Comparison of ENCODE assay signal across 16 cellular contexts in the genomic region with DNA sequence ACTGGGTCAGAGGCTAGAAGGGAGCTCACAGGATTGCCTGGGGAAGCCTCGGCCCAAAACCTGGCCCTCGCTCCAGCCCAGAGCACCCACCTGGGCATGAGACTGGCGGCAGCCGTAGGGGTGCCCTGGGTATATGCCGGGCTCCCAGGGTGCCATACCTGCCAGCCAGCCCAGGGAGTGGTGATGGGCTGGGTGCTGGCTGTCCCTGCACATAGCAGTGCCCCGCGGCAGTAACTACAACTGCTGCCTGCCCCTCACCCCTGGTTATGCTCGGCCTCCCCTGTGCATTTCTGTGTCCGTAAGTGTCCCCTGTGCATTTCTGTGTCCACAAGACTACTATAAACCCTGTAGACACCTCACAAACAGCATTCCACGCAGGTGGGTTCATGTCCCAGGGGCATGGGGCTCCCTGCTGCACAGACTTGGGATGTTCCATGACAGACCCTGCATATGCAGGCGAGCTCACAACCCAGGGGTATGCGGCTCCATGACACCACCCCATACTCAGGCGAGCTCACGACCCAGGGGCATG. TPM values are rescaled to one million over a fixed set of nuclear protein-coding genes. Genes with fewer than 3 reads are reported as not detected.
DNase-seq lines count a peak whose midpoint lies in the region; TF ChIP-seq lines count a peak whose summit lies in the region.
"Had no signal": no experiment of that assay in that cellular context is flagged by ENCODE, and none has a peak within 500 bp of the region (broad histone marks: within the 10 kb centered on the region; RNA-seq: fewer than 3 reads in every experiment).

No MANE protein-coding gene starts in this region.

- H3K27me3 Mint-ChIP-seq in osteocyte (ENCODE audit: unreplicated experiment): no peaks in the 10 kb centered on the region

- H3K36me3 Mint-ChIP-seq in osteocyte (ENCODE audit: unreplicated experiment): peaks cover 23% of the 10 kb centered on the region

- H3K27ac ChIP-seq in RWPE1 (peak overlapping the region; percentile 66), layer of hippocampus (ENCODE audit: low read depth, low read length) (peak overlapping the region; percentile 85), temporal lobe (ENCODE audit: low read depth, low read length) (peak overlapping the region; percentile 94)
- H3K27ac ChIP-seq: BLaER1 treated with 17β-estradiol and CSF1 and Interleukin-3, amounts not matched to agents 10 nM and 100 nM had no signal

- CTCF ChIA-PET in RWPE1 (lab: Yijun Ruan, JAX): interaction anchor here (0.5 to 0.7 kb wide), 3 partner anchors 17 to 116 kb away, joined by 3 to 4 read pairs (median 3); no protein-coding TSS in a partner anchor

- no peaks in the 10 kb centered on the region for H3K9me3 Mint-ChIP-seq in osteocyte (ENCODE audit: unreplicated experiment)

- no peak for DNase-seq in RWPE1 (ENCODE audit: low spot score)
- DNase-seq in ecto neural progenitor cell (ENCODE audit: low spot score): peak; percentile 39
- no peak for DNase-seq in osteocyte (ENCODE audit: extremely low spot score, unreplicated experiment)
- DNase-seq in ACHN: no peak
- DNase-seq in NCI-H1105 treated with DMSO at 0.1 percent for 48 hours (lab: John Stamatoyannopoulos, UW): no peak
- no peak for DNase-seq in COR-L47 (lab: John Stamatoyannopoulos, UW)
- DNase-seq: activated CD4-positive, alpha-beta T cell treated with anti-CD3 and anti-CD28 coated beads, Interleukin-2, amount 50 U/mL, for 4 hours; DMS79; left colon; NCI-H187 treated with DMSO at 0.1 percent for 48 hours; SK-N-SH; stimulated activated CD4-positive, alpha-beta T cell treated with anti-CD3 and anti-CD28 coated beads, Interleukin-15, amount 100 ng/mL, for 24 hours had no signal

- no peak overlapping the region for H3K27ac Mint-ChIP-seq in osteocyte (ENCODE audit: unreplicated experiment)

- H3K4me3 Mint-ChIP-seq in osteocyte (ENCODE audit: unreplicated experiment): no peak overlapping the region

- POLR2A ChIA-PET in RWPE1 (lab: Yijun Ruan, JAX; ENCODE audit: low non-redundant PET): interaction anchor here (0.6 kb wide), 1 partner anchor 40 kb away, joined by 3 read pairs; no protein-coding TSS in a partner anchor

- TF ChIP-seq CTCF in RWPE1 (conservative IDR thresholded peaks at IDR 0.05; ENCODE audit: low read depth) (no peak), osteocyte (IDR thresholded peaks at IDR 0.05) (no peak)

- in situ Hi-C loops in ACHN (cut with HindIII; ENCODE audit: low pct_ligation_motif_present, low pct_unique_long_range_greater_than_20kb, low sequenced_read_pairs): no loop called here

- peaks cover 41% of the 10 kb centered on the region for H3K4me1 Mint-ChIP-seq in osteocyte (ENCODE audit: unreplicated experiment)

- no peaks in the 10 kb centered on the region for H3K27me3 ChIP-seq in layer of hippocampus (ENCODE audit: control insufficient read depth, insufficient read depth, low read length)

RNA-seq across cellular contexts. Expression of a gene that starts 5.8 kb away (rescaled TPM):
- total RNA-seq in temporal lobe: 6.1 TPM
- 17.5 and 18.9 TPM in 2 replicates for total RNA-seq in osteocyte

RNA-seq across cellular contexts. Expression of a gene that starts 34.6 kb away (rescaled TPM):
- total RNA-seq in temporal lobe (0.98 TPM), osteocyte (2.3 and 2.5 TPM in 2 replicates)
- total RNA-seq: epithelial cell of proximal tubule had no signal

RNA-seq across cellular contexts. Expression of a gene that starts 38.5 kb away (rescaled TPM):
- total RNA-seq in temporal lobe (41.1 TPM), osteocyte (92.0 and 101 TPM in 2 replicates)
